ENCODE assay signal across 1 cellular context in genomic region chr5:171387255-171387969, GRCh38.
TF ChIP-seq lines count a peak whose summit lies in the region.

Gene NPM1, plus strand, starts transcription at chr5:171387849. Its CDS starts 100 bp downstream, at chr5:171387949.

TF ChIP-seq in HepG2, 621 proteins besides CTCF, POLR2A, EP300 and RAD21 (continued from another document and continues in another):
- TF ChIP-seq ZBTB40 (IDR thresholded peaks at IDR 0.05) (no peak), ZBTB40 (CRISPR knock-in tag; IDR thresholded peaks at IDR 0.05) (no peak), THAP8 (CRISPR knock-in tag; IDR thresholded peaks at IDR 0.05; ENCODE audit: borderline replicate concordance) (no peak), ZXDC (CRISPR knock-in tag; IDR thresholded peaks at IDR 0.05) (no peak), SOX13 (IDR thresholded peaks at IDR 0.05) (no peak; the same call in 1 of the 2 replicates), SOX13 (CRISPR knock-in tag; conservative IDR thresholded peaks at IDR 0.05 in 1 of 2, IDR thresholded peaks at IDR 0.05 in 1 of 2) (no peak; a peak in 1 of 4 replicates), KLF12 (CRISPR knock-in tag; IDR thresholded peaks at IDR 0.05; ENCODE audit: borderline replicate concordance) (peak; percentile 87), ZBTB34 (CRISPR knock-in tag; IDR thresholded peaks at IDR 0.05) (no peak), PRPF4 (IDR thresholded peaks at IDR 0.05; ENCODE audit: low read depth, low read length, poor library complexity, severe bottlenecking) (no peak), ZNF704 (CRISPR knock-in tag; IDR thresholded peaks at IDR 0.05; ENCODE audit: borderline replicate concordance) (no peak), TCF12 (IDR thresholded peaks at IDR 0.05) (no peak), TCF12 (CRISPR knock-in tag; IDR thresholded peaks at IDR 0.05) (no peak), ZNF143 (CRISPR knock-in tag; IDR thresholded peaks at IDR 0.05) (no peak), ZNF724P (CRISPR knock-in tag; IDR thresholded peaks at IDR 0.05; ENCODE audit: borderline replicate concordance) (no peak), HINFP (CRISPR knock-in tag; IDR thresholded peaks at IDR 0.05; ENCODE audit: low read depth) (0 out of 2 replicates have a peak, but pooled peaks have one; percentile 12), SNAI1 (CRISPR knock-in tag; IDR thresholded peaks at IDR 0.05; ENCODE audit: borderline replicate concordance) (no peak), ZNF484 (CRISPR knock-in tag; IDR thresholded peaks at IDR 0.05; ENCODE audit: borderline replicate concordance, low read depth) (no peak), GZF1 (CRISPR knock-in tag; IDR thresholded peaks at IDR 0.05) (no peak), CAMTA2 (CRISPR knock-in tag; IDR thresholded peaks at IDR 0.05; ENCODE audit: borderline replicate concordance) (no peak), ELF3 (CRISPR knock-in tag; IDR thresholded peaks at IDR 0.05) (peak; percentile 63; the same call in 1 of the 2 replicates), NFYB (CRISPR knock-in tag; IDR thresholded peaks at IDR 0.05) (no peak; the same call in none of the 2 replicates), ZBTB2 (CRISPR knock-in tag; IDR thresholded peaks at IDR 0.05; ENCODE audit: low read depth) (no peak), ZNF512B (CRISPR knock-in tag; IDR thresholded peaks at IDR 0.05; ENCODE audit: borderline replicate concordance) (no peak), ZNF282 (IDR thresholded peaks at IDR 0.05; ENCODE audit: partially characterized antibody) (no peak), HDAC6 (IDR thresholded peaks at IDR 0.05; ENCODE audit: low read depth, low read length) (no peak), PAX8 (CRISPR knock-in tag; IDR thresholded peaks at IDR 0.05; ENCODE audit: borderline replicate concordance) (no peak), PCBP1 (IDR thresholded peaks at IDR 0.05; ENCODE audit: borderline replicate concordance, low read depth, low read length) (0 out of 2 replicates have a peak, but pooled peaks have one; percentile 42), SMYD3 (CRISPR knock-in tag; IDR thresholded peaks at IDR 0.05) (no peak; the same call in 1 of the 2 replicates), ZNF329 (CRISPR knock-in tag; IDR thresholded peaks at IDR 0.05; ENCODE audit: low read depth) (no peak; the same call in 1 of the 2 replicates), ATF6 (CRISPR knock-in tag; conservative IDR thresholded peaks at IDR 0.05) (peak; percentile 80; the same call in 1 of the 2 replicates), KAT7 (CRISPR knock-in tag; IDR thresholded peaks at IDR 0.05; ENCODE audit: borderline replicate concordance) (peak; percentile 90)
